In genomic region chr10:28986856-28987255, GRCh38 we compare ENCODE assay signal across 13 cellular contexts.
DNase-seq lines count a peak whose midpoint lies in the region; ATAC-seq, FAIRE-seq and TF ChIP-seq lines count a peak whose summit lies in the region.
"Had no signal": no experiment of that assay in that cellular context is flagged by ENCODE, and none has a peak within 500 bp of the region (broad histone marks: within the 10 kb centered on the region; RNA-seq: fewer than 3 reads in every experiment).

No MANE protein-coding gene starts in this region.

- no peaks in the 10 kb centered on the region for H3F3A ChIP-seq in GM23338 (replicated peaks; ENCODE audit: low read depth)

- no peak overlapping the region for H3K4me2 ChIP-seq in GM23338
- no peak overlapping the region for H3K4me2 ChIP-seq in keratinocyte (ENCODE audit: control insufficient read depth, extremely low read depth, insufficient read depth, low read depth, low read length)

- H3K27ac Mint-ChIP-seq in GM23338 = no peak overlapping the region
- H3K27ac Mint-ChIP-seq: HFFc6 had no signal

- H3K9me1 ChIP-seq in keratinocyte (ENCODE audit: control insufficient read depth, extremely low read depth, insufficient read depth, low read length) = no peaks in the 10 kb centered on the region

- H3K9me3 Mint-ChIP-seq in GM23338 = no peaks in the 10 kb centered on the region
- H3K9me3 Mint-ChIP-seq: HFFc6 had no signal

- ATAC-seq in GM23338 (no peak), HG03045 (IDR thresholded peaks at IDR 0.05; ENCODE audit: unreplicated experiment) (no peak)
- ATAC-seq: HepG2 had no signal

- 0 out of 2 replicates have a peak overlapping the region, but pooled peaks have one; percentile 32 for H2AFZ ChIP-seq in GM23338
- no peak overlapping the region for H2AFZ ChIP-seq in keratinocyte (ENCODE audit: control insufficient read depth, low read length)

- H3K9me3 ChIP-seq in ascending aorta (no peaks in the 10 kb centered on the region), keratinocyte (ENCODE audit: control insufficient read depth, low read depth, low read length) (no peaks in the 10 kb centered on the region)

- dilution Hi-C loops in keratinocyte (cut with MboI; ENCODE audit: extremely low pct_ligation_motif_present, low sequenced_read_pairs) = no loop called here

- peaks cover 5% of the 10 kb centered on the region for H3K4me1 Mint-ChIP-seq in GM23338

- H3K9ac ChIP-seq in keratinocyte (ENCODE audit: control insufficient read depth, extremely low read depth, insufficient read depth, low read length) = no peak overlapping the region

- H3K36me3 ChIP-seq in GM23338 (ENCODE audit: insufficient read depth) = no peaks in the 10 kb centered on the region
- no peaks in the 10 kb centered on the region for H3K36me3 ChIP-seq in ascending aorta
- H3K36me3 ChIP-seq in keratinocyte (ENCODE audit: control insufficient read depth in 2 of 2, extremely low read depth in 1 of 2, insufficient read depth in 2 of 2, low read length in 2 of 2) = no peaks in the 10 kb centered on the region
- H3K36me3 ChIP-seq: HAP-1 had no signal

- H3K79me2 ChIP-seq in GM23338 (replicated peaks; ENCODE audit: insufficient read depth) (no peaks in the 10 kb centered on the region), keratinocyte (ENCODE audit: control insufficient read depth, insufficient read depth, low read length) (no peaks in the 10 kb centered on the region)

- H3K27ac ChIP-seq in GM23338 (ENCODE audit: low read depth) (no peak overlapping the region), ascending aorta (peak overlapping the region; percentile 41 to 53), keratinocyte (ENCODE audit: control insufficient read depth, insufficient read depth, low read length) (peak overlapping the region; percentile 42)

- peaks cover 4% of the 10 kb centered on the region for H3K27me3 Mint-ChIP-seq in GM23338 (ENCODE audit: insufficient read depth, low read depth, poor library complexity)

- intact Hi-C loops in ascending aorta (cut with DNase I) = no loop called here

- no peak for TF ChIP-seq CTCF in GM23338 (conservative IDR thresholded peaks at IDR 0.05; ENCODE audit: low read depth in 2 of 2)
- TF ChIP-seq CTCF in ascending aorta (IDR thresholded peaks at IDR 0.05) = no peak
- TF ChIP-seq CTCF in keratinocyte (optimal IDR thresholded peaks at IDR 0.05 in 1 of 3, IDR thresholded peaks at IDR 0.05 in 1 of 3, conservative IDR thresholded peaks at IDR 0.05 in 1 of 3; ENCODE audit: extremely low read depth in 1 of 3, insufficient read depth in 2 of 3, low read length in 3 of 3) = no peak

- H4K20me1 ChIP-seq in GM23338 (replicated peaks; ENCODE audit: insufficient read depth) = no peaks in the 10 kb centered on the region
- H4K20me1 ChIP-seq in keratinocyte (ENCODE audit: control insufficient read depth, extremely low read depth, insufficient read depth, low read length) = no peaks in the 10 kb centered on the region

- no peak for DNase-seq in GM23338 (ENCODE audit: low spot score)
- DNase-seq in ascending aorta (ENCODE audit: low spot score in 2 of 2) = no peak
- DNase-seq in keratinocyte (ENCODE audit: low read depth, low spot score) = no peak
- no peak for DNase-seq in NCI-H345 (lab: John Stamatoyannopoulos, UW)
- DNase-seq in kidney glomerular epithelial cell (lab: John Stamatoyannopoulos, UW) = no peak
- DNase-seq: DMS53, GF-D8, HFFc6 had no signal

- H3K36me3 Mint-ChIP-seq in GM23338 (ENCODE audit: low read depth) = no peaks in the 10 kb centered on the region

- H3K4me3 ChIP-seq in GM23338 = no peak overlapping the region
- no peak overlapping the region for H3K4me3 ChIP-seq in ascending aorta
- no peak overlapping the region for H3K4me3 ChIP-seq in keratinocyte (ENCODE audit: control insufficient read depth in 2 of 3, extremely low read depth in 1 of 3, insufficient read depth in 2 of 3, low read depth in 1 of 3, low read length in 3 of 3)
- H3K4me3 ChIP-seq: HAP-1 had no signal

- no peak for FAIRE-seq in keratinocyte (lab: Jason Lieb, UNC)
- FAIRE-seq: H1, HepG2, HTR-8/SVneo had no signal

- H3K4me1 ChIP-seq in GM23338 (ENCODE audit: insufficient read depth) (no peaks in the 10 kb centered on the region), ascending aorta (peaks cover 0 to 18% of the 10 kb centered on the region in 2 donors), keratinocyte (ENCODE audit: control insufficient read depth, extremely low read depth, insufficient read depth, low read length) (peaks cover 26% of the 10 kb centered on the region)

- H3K9me2 ChIP-seq in GM23338 (ENCODE audit: insufficient read depth) = peaks cover 6% of the 10 kb centered on the region; the same call in 1 of the 2 replicates

- H3K4me3 Mint-ChIP-seq in GM23338 = no peak overlapping the region
- H3K4me3 Mint-ChIP-seq: HFFc6 had no signal

- H3K27me3 ChIP-seq in GM23338 (ENCODE audit: insufficient read depth) (no peaks in the 10 kb centered on the region), ascending aorta (no peaks in the 10 kb centered on the region), keratinocyte (ENCODE audit: control insufficient read depth, extremely low read depth, insufficient read depth, low read length) (no peaks in the 10 kb centered on the region)

TF ChIP-seq in GM23338, 12 proteins besides CTCF, POLR2A, EP300 and RAD21:
- no peak for TF ChIP-seq ZNF331 (CRISPR knock-in tag; IDR thresholded peaks at IDR 0.05; ENCODE audit: low read depth)
- no peak for TF ChIP-seq EZH2phosphoT487 (IDR thresholded peaks at IDR 0.05; ENCODE audit: unreplicated experiment)
- TF ChIP-seq CREB1 (CRISPR knock-in tag; IDR thresholded peaks at IDR 0.05; ENCODE audit: low read depth) = no peak
- TF ChIP-seq STAT1 (IDR thresholded peaks at IDR 0.05; ENCODE audit: unreplicated experiment) = no peak
TF ChIP-seq in GM23338: peak in this region for 0.
